Comparison of ENCODE assay signal across 26 cellular contexts in genomic region chr1:226329237-226329636, GRCh38.
"Had no signal": no experiment of that assay in that cellular context is flagged by ENCODE, and none has a peak within 500 bp of the region (broad histone marks: within the 10 kb centered on the region; RNA-seq: fewer than 3 reads in every experiment).

No MANE protein-coding gene starts in this region.

- H3K4me3 ChIP-seq: stomach, suprapubic skin, testis, thoracic aorta, thyroid gland, tibial artery, tibial nerve, transverse colon, upper lobe of left lung, upper lobe of right lung, vagina had no signal

- H3K9me3 ChIP-seq: stomach, suprapubic skin, testis, thoracic aorta, thyroid gland, tibial artery, tibial nerve, transverse colon, upper lobe of left lung, upper lobe of right lung, vagina had no signal

- H3K27ac ChIP-seq: stomach, suprapubic skin, testis, thoracic aorta, thyroid gland, tibial artery, tibial nerve, transverse colon, upper lobe of left lung, upper lobe of right lung, vagina had no signal

- H3K27me3 ChIP-seq: stomach, suprapubic skin, testis, thyroid gland, tibial artery, tibial nerve, transverse colon, upper lobe of left lung, vagina had no signal

- FAIRE-seq: urothelium cell line had no signal

- ATAC-seq: stimulated activated effector memory CD8-positive, alpha-beta T cell treated with anti-CD3 and anti-CD28 coated beads, Interleukin-12 subunit alpha, Interleukin-12 subunit beta, amount 100 ng/mL, for 72 hours; stimulated activated memory B cell treated with anti-CD40 and anti-IgM and Interleukin-4, amounts not matched to agents 10 μg/mL and 1 μg/mL and 100 μg/mL, for 72 hours; stimulated activated naive B cell treated with anti-CD40 and anti-IgM and Interleukin-4, amounts not matched to agents 10 μg/mL and 1 μg/mL and 100 μg/mL, for 72 hours; stimulated activated naive CD8-positive, alpha-beta T cell treated with anti-CD3 and anti-CD28 coated beads, Interleukin-15, amount 100 ng/mL, for 72 hours; stimulated activated naive CD8-positive, alpha-beta T cell treated with anti-CD3 and anti-CD28 coated beads, Interleukin-15, Interleukin-2, amounts not matched to agents 100 U/mL and 50 U/mL, for 24 hours; upper lobe of right lung had no signal

- H3K4me1 ChIP-seq: testis, thyroid gland, tibial artery, upper lobe of right lung, vagina had no signal

- DNase-seq: stimulated activated CD4-positive, alpha-beta T cell treated with anti-CD3 and anti-CD28 coated beads, Interleukin-2, amount 100 ng/mL, for 24 hours; stimulated activated CD4-positive, alpha-beta T cell treated with anti-CD3 and anti-CD28 coated beads, Interleukin-2, amount 100 ng/mL, for 48 hours; stimulated activated CD4-positive, alpha-beta T cell treated with anti-CD3 and anti-CD28 coated beads, Interleukin-4, amount 100 ng/mL, for 1 hour; stimulated activated CD4-positive, alpha-beta T cell treated with anti-CD3 and anti-CD28 coated beads, Interleukin-4, amount 100 ng/mL, for 24 hours; stimulated activated CD4-positive, alpha-beta T cell treated with anti-CD3 and anti-CD28 coated beads, Interleukin-4, amount 100 ng/mL, for 4 hours; stimulated activated CD8-positive, alpha-beta memory T cell treated with anti-CD3 and anti-CD28 coated beads, Interleukin-4, amount 100 ng/mL, for 48 hours; stimulated activated naive B cell treated with anti-CD40 and anti-IgM and Interleukin-4, amounts not matched to agents 10 μg/mL and 1 μg/mL and 100 μg/mL, for 72 hours; stimulated activated naive CD4-positive, alpha-beta T cell; stimulated activated naive CD4-positive, alpha-beta T cell treated with Interleukin-2 at 50 U/mL for 16 hours; stimulated activated naive CD8-positive, alpha-beta T cell treated with anti-CD3 and anti-CD28 coated beads, Interleukin-15, amount 100 ng/mL, for 72 hours; stimulated activated naive CD8-positive, alpha-beta T cell treated with anti-CD3 and anti-CD28 coated beads, Interleukin-15, Interleukin-2, amounts not matched to agents 100 U/mL and 50 U/mL, for 24 hours; stomach; substantia nigra; testis; thyroid gland; tibial artery; transverse colon; upper lobe of left lung; upper lobe of right lung had no signal

- H3K36me3 ChIP-seq: stomach, suprapubic skin, thoracic aorta, thyroid gland, tibial artery, tibial nerve, transverse colon, upper lobe of left lung, upper lobe of right lung, vagina had no signal
